In the genomic region with DNA sequence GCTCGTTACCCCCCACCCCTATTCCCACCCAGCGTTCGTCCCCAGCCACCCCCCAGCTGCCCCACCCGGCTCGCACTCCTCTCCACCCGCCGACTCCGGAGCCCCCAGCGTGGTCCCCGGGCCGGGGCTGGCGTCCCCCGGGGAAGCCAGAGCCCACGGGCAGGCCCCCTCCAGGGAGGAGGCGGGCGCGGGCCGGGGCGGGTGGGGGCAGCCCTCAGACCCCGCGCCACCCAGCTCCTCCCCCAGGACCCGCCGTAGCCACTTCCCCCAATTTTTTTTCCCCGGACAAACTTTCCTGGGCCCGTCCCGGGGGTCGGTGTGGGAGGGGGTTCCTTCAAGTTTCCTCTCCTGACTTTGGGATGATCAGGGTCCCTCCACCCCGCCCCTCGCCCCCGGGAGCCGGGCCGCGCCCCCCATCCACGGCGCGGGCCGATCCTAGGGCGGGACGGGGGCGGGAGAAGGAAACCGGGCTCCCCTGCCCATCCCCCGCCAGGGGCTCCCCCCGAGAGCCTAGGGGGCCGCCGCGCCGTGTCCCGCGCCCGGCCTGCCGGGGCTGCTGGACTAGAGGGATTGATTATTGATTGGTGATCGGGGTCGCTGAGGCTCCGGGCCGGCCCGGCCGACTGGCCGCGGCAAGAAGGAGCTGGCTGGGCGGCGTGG, we compare ENCODE assay signal across 8 cellular contexts. TPM values are rescaled to one million over a fixed set of nuclear protein-coding genes. Genes with fewer than 3 reads are reported as not detected.
A peak's percentile ranks its signal among the peaks of the same experiment; 100 is the strongest.
DNase-seq lines count a peak whose midpoint lies in the region; TF ChIP-seq lines count a peak whose summit lies in the region.

No MANE protein-coding gene starts in this region.

- CTCF ChIA-PET in RWPE1 (lab: Yijun Ruan, JAX), result no interaction called here

- no peak overlapping the region for H4K8ac ChIP-seq in neuronal stem cell (ENCODE audit: low read depth, low read length)

- POLR2A ChIA-PET in RWPE1 (lab: Yijun Ruan, JAX; ENCODE audit: low non-redundant PET), result no interaction called here

- peaks cover 0 to 3% of the 10 kb centered on the region in 2 donors for H3K4me1 ChIP-seq in neuronal stem cell (ENCODE audit: control insufficient read depth in 2 of 2, insufficient read depth in 1 of 2, low read depth in 1 of 2, low read length in 2 of 2)

- in situ Hi-C loops in G401 (cut with HindIII; ENCODE audit: low sequenced_read_pairs), result no loop called here

- H3K36me3 ChIP-seq in neuronal stem cell (replicated peaks in 1 of 2; ENCODE audit: control insufficient read depth in 2 of 2, insufficient read depth in 2 of 2, low read length in 2 of 2), result no peaks in the 10 kb centered on the region

- H2BK12ac ChIP-seq in neuronal stem cell (ENCODE audit: low read length), result no peak overlapping the region

- no peak overlapping the region for H2BK15ac ChIP-seq in neuronal stem cell (ENCODE audit: low read length)

- H3K4me2 ChIP-seq in neuronal stem cell (ENCODE audit: insufficient read depth, low read length, poor library complexity, severe bottlenecking), result peak overlapping the region; percentile 64

- TF ChIP-seq CTCF in RWPE1 (conservative IDR thresholded peaks at IDR 0.05; ENCODE audit: low read depth) (no peak), fibroblast of mammary gland (conservative IDR thresholded peaks at IDR 0.05; ENCODE audit: control insufficient read depth, insufficient read depth, low read depth, low read length) (no peak)

- H3K27me3 ChIP-seq in neuronal stem cell (ENCODE audit: control insufficient read depth in 3 of 3, insufficient read depth in 3 of 3, low read depth in 1 of 3, low read length in 3 of 3), result peaks cover 37 to 82% (median 59%) of the 10 kb centered on the region in 3 experiments

- H3K4ac ChIP-seq in neuronal stem cell (ENCODE audit: low read length), result no peak overlapping the region

- no peak overlapping the region for H2AK5ac ChIP-seq in neuronal stem cell (ENCODE audit: low read depth, low read length)

- H3K4me3 ChIP-seq in fibroblast of mammary gland (ENCODE audit: control insufficient read depth, low read depth, low read length), result peak overlapping the region; percentile 55
- peak overlapping the region; percentile 44 to 88 for H3K4me3 ChIP-seq in neuronal stem cell (ENCODE audit: low read length in 2 of 2)

- H2BK5ac ChIP-seq in neuronal stem cell (ENCODE audit: low read length), result peak overlapping the region; percentile 55

- no peak overlapping the region for H2BK120ac ChIP-seq in neuronal stem cell (ENCODE audit: low read depth, low read length)

- H3K18ac ChIP-seq in neuronal stem cell (ENCODE audit: low read length), result peak overlapping the region; percentile 86

- no peaks in the 10 kb centered on the region for H3K79me1 ChIP-seq in neuronal stem cell (ENCODE audit: low read depth, low read length)

- peak overlapping the region; percentile 98 for H2AFZ ChIP-seq in neuronal stem cell (ENCODE audit: low read length)

- peak overlapping the region; percentile 36 for H3K9ac ChIP-seq in neuronal stem cell (ENCODE audit: low read depth, low read length, poor library complexity)

- H3K14ac ChIP-seq in neuronal stem cell (ENCODE audit: low read length), result no peak overlapping the region

- H3K23ac ChIP-seq in neuronal stem cell (ENCODE audit: low read depth, low read length, poor library complexity), result no peak overlapping the region

- DNase-seq in CD1c-positive myeloid dendritic cell (ENCODE audit: extremely low spot score) (peak; percentile 11), RWPE1 (ENCODE audit: low spot score) (no peak), fibroblast of mammary gland (ENCODE audit: low read depth) (no peak), neuronal stem cell (ENCODE audit: low spot score) (no peak), HPDE6-E6E7 (ENCODE audit: extremely low spot score) (no peak), iPS-NIHi7 (ENCODE audit: extremely low spot score) (no peak), cortex of kidney (lab: John Stamatoyannopoulos, UW) (no peak), G401 (ENCODE audit: low spot score) (no peak)

- peaks cover 4 to 5% of the 10 kb centered on the region in 2 donors for H3K9me3 ChIP-seq in neuronal stem cell (replicated peaks in 1 of 2; ENCODE audit: control insufficient read depth in 2 of 2, insufficient read depth in 1 of 2, low read depth in 1 of 2, low read length in 2 of 2)

- H3K27ac ChIP-seq in RWPE1 (peak overlapping the region; percentile 85), neuronal stem cell (replicated peaks; ENCODE audit: low read length) (no peak overlapping the region)

- H4K91ac ChIP-seq in neuronal stem cell (ENCODE audit: low read depth, low read length, poor library complexity), result no peak overlapping the region

- no CpG with 5 or more reads among the region's 61 CpGs for WGBS in neuronal stem cell (ENCODE audit: extremely low coverage in 2 of 2, insufficient read length in 2 of 2, insufficient replicate concordance in 1 of 2), 2 donors

RNA-seq across cellular contexts. Expression of a gene that starts 0.9 kb away (rescaled TPM):
- 1.5 TPM for polyA plus RNA-seq in neuronal stem cell (2013, experiment 1 of 2)
- 1.6 TPM for polyA plus RNA-seq in neuronal stem cell (2013, experiment 2 of 2)
- total RNA-seq in G401 (2014; rRNA removed; shearing (Covaris generic)), result not detected in 2 replicates
